In the genomic region with DNA sequence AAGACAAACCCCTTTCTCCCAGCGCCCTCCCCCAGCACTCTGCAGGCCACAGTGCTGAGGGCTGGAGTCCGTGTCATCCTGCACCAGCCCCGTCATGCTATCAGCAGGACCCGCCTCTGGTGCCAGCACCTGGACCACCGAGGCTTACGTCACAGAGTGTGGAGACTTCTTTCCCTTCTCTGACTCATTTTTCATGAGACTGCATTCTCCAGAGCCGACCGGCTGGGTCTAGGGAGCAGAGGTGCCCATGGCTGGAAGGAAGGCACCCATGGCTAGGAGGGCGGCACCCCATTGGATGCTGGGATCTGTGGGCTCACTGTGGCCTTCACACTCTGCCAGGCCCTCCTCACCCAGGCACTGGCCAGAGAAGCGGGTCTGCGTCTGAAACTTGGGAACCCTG, we compare ENCODE assay signal across 1 cellular context.
TF ChIP-seq lines count a peak whose summit lies in the region.

No MANE protein-coding gene starts in this region.

TF ChIP-seq in HepG2, 621 proteins besides CTCF, POLR2A, EP300 and RAD21:
- TF ChIP-seq CREB1 (IDR thresholded peaks at IDR 0.05), result peak; percentile 78
- TF ChIP-seq CREB1 (CRISPR knock-in tag; IDR thresholded peaks at IDR 0.05), result no peak
- TF ChIP-seq ZNF615 (CRISPR knock-in tag; IDR thresholded peaks at IDR 0.05; ENCODE audit: borderline replicate concordance), result no peak
TF ChIP-seq in HepG2: peak in this region for 1.
